In the genomic region with DNA sequence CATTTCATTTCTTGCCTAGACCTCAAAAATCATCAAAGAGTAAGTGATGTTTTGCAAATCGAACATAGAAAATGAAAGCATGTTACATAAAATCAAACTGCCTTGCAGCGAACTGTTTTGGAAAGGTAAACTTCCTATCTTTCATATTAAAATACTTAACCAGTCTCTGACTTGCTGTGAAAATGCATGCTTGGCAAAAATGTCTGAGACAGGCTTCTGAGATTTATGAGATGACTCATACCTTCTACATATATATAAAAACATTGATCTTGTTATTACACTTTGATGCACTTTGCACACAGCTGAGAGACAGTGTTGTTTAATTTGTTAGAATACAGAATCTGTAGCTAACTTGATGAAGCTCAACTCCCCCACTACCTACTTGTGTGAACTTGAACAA, we compare ENCODE assay signal across 19 cellular contexts.
DNase-seq lines count a peak whose midpoint lies in the region; ATAC-seq, FAIRE-seq and TF ChIP-seq lines count a peak whose summit lies in the region.
"Had no signal": no experiment of that assay in that cellular context is flagged by ENCODE, and none has a peak within 500 bp of the region (broad histone marks: within the 10 kb centered on the region; RNA-seq: fewer than 3 reads in every experiment).

No MANE protein-coding gene starts in this region.

- TF ChIP-seq POLR2A in adrenal gland (IDR thresholded peaks at IDR 0.05): no peak

- ATAC-seq in WTC11: no peak
- no peak for ATAC-seq in HG03108 (IDR thresholded peaks at IDR 0.05; ENCODE audit: unreplicated experiment)
- ATAC-seq: activated T-cell treated with anti-CD3 and anti-CD28 coated beads, Interleukin-2, amount 50 U/mL, for 4 hours; stimulated activated naive CD8-positive, alpha-beta T cell treated with anti-CD3 and anti-CD28 coated beads, Interleukin-15, amount 100 ng/mL, for 72 hours had no signal

- H3K27me3 Mint-ChIP-seq in Calu3 (ENCODE audit: unreplicated experiment): no peaks in the 10 kb centered on the region
- H3K27me3 Mint-ChIP-seq in WTC11 (ENCODE audit: low read depth): no peaks in the 10 kb centered on the region
- H3K27me3 Mint-ChIP-seq in nephron progenitor cell (ENCODE audit: low read depth, poor library complexity): peaks cover 3% of the 10 kb centered on the region
- H3K27me3 Mint-ChIP-seq: stimulated activated naive CD8-positive, alpha-beta T cell treated with anti-CD3 and anti-CD28 coated beads, Interleukin-15, amount 100 ng/mL, for 72 hours had no signal

- H3K27ac ChIP-seq in keratinocyte (ENCODE audit: control insufficient read depth, insufficient read depth, low read length) (no peak overlapping the region), adrenal gland (no peak overlapping the region)
- H3K27ac ChIP-seq: neural progenitor cell had no signal

- H3K36me3 ChIP-seq in Loucy (ENCODE audit: insufficient read depth, low read length) (no peaks in the 10 kb centered on the region), keratinocyte (ENCODE audit: control insufficient read depth in 2 of 2, extremely low read depth in 1 of 2, insufficient read depth in 2 of 2, low read length in 2 of 2) (no peaks in the 10 kb centered on the region), adrenal gland (replicated peaks in 1 of 2) (no peaks in the 10 kb centered on the region)
- H3K36me3 ChIP-seq: esophagus squamous epithelium, neural progenitor cell had no signal

- BruUV-seq in Calu3 (replicated peaks; lab: Mats Ljungman, UMichigan): no TSS peak

- no peaks in the 10 kb centered on the region for H3K9me1 ChIP-seq in keratinocyte (ENCODE audit: control insufficient read depth, extremely low read depth, insufficient read depth, low read length)

- H3K4me3 Mint-ChIP-seq in Calu3 (ENCODE audit: low read depth, unreplicated experiment) (peak overlapping the region; percentile 42), WTC11 (no peak overlapping the region), nephron progenitor cell (no peak overlapping the region)
- H3K4me3 Mint-ChIP-seq: activated T-cell treated with anti-CD3 and anti-CD28 coated beads, Interleukin-2, amount 50 U/mL, for 4 hours; memory B cell; neural progenitor cell; stimulated activated naive CD8-positive, alpha-beta T cell treated with anti-CD3 and anti-CD28 coated beads, Interleukin-15, amount 100 ng/mL, for 72 hours had no signal

- no peak for DNase-seq in Calu3
- DNase-seq in astrocyte of the spinal cord (ENCODE audit: low read depth, low spot score): peak; percentile 47
- no peak for DNase-seq in keratinocyte (ENCODE audit: low read depth, low spot score)
- no peak for DNase-seq in adrenal gland
- no peak for DNase-seq in WTC11 (ENCODE audit: low spot score)
- DNase-seq in nephron progenitor cell: no peak
- DNase-seq: activated CD4-positive, CD25-positive, alpha-beta regulatory T cell treated with anti-CD3 and anti-CD28 coated beads, Interleukin-2, amount 50 U/mL, for 72 hours; activated T-cell treated with anti-CD3 and anti-CD28 coated beads, Interleukin-2, amount 50 U/mL, for 4 hours; cortex of kidney; esophagus squamous epithelium; GOT3; NCI-H1417; NCI-H446 treated with DMSO at 0.1 percent for 48 hours; OCI-M1; stimulated activated naive CD8-positive, alpha-beta T cell treated with anti-CD3 and anti-CD28 coated beads, Interleukin-15, amount 100 ng/mL, for 72 hours had no signal

- in situ Hi-C loops in astrocyte of the spinal cord (cut with HindIII; ENCODE audit: low sequenced_read_pairs): no loop called here

- no peaks in the 10 kb centered on the region for H3K36me3 Mint-ChIP-seq in Calu3 (ENCODE audit: insufficient read depth, unreplicated experiment)
- no peaks in the 10 kb centered on the region for H3K36me3 Mint-ChIP-seq in WTC11
- no peaks in the 10 kb centered on the region for H3K36me3 Mint-ChIP-seq in nephron progenitor cell (ENCODE audit: low read depth)
- H3K36me3 Mint-ChIP-seq: memory B cell, neural progenitor cell had no signal

- H3K79me2 ChIP-seq in Loucy (ENCODE audit: insufficient read depth, low read length) (no peaks in the 10 kb centered on the region), keratinocyte (ENCODE audit: control insufficient read depth, insufficient read depth, low read length) (no peaks in the 10 kb centered on the region)

- H3K9me3 ChIP-seq in Loucy (ENCODE audit: insufficient read depth, low read depth, low read length) (no peaks in the 10 kb centered on the region), keratinocyte (ENCODE audit: control insufficient read depth, low read depth, low read length) (no peaks in the 10 kb centered on the region), adrenal gland (replicated peaks in 1 of 3) (no peaks in the 10 kb centered on the region)
- H3K9me3 ChIP-seq: esophagus squamous epithelium had no signal

- dilution Hi-C loops in keratinocyte (cut with MboI; ENCODE audit: extremely low pct_ligation_motif_present, low sequenced_read_pairs): no loop called here

- POLR2A ChIA-PET in WTC11 (lab: Charles Lee): no interaction called here

- no peaks in the 10 kb centered on the region for H3K27me3 ChIP-seq in Loucy (ENCODE audit: insufficient read depth, low read length, poor library complexity, severe bottlenecking)
- no peaks in the 10 kb centered on the region for H3K27me3 ChIP-seq in keratinocyte (ENCODE audit: control insufficient read depth, extremely low read depth, insufficient read depth, low read length)
- no peaks in the 10 kb centered on the region for H3K27me3 ChIP-seq in adrenal gland
- H3K27me3 ChIP-seq: esophagus squamous epithelium, neural progenitor cell had no signal

- WGBS in adrenal gland, 4 donors: 41 to 61% (median 51%) methylated on average over 2 of the region's 2 CpGs

- H3K27ac Mint-ChIP-seq in Calu3 (ENCODE audit: unreplicated experiment): no peak overlapping the region
- no peak overlapping the region for H3K27ac Mint-ChIP-seq in WTC11
- H3K27ac Mint-ChIP-seq in nephron progenitor cell: no peak overlapping the region
- H3K27ac Mint-ChIP-seq: memory B cell; neural progenitor cell; stimulated activated naive CD8-positive, alpha-beta T cell treated with anti-CD3 and anti-CD28 coated beads, Interleukin-15, amount 100 ng/mL, for 72 hours had no signal

- H3K9ac ChIP-seq in Loucy (ENCODE audit: low read depth, low read length, poor library complexity, severe bottlenecking): no peak overlapping the region
- no peak overlapping the region for H3K9ac ChIP-seq in keratinocyte (ENCODE audit: control insufficient read depth, extremely low read depth, insufficient read depth, low read length)
- H3K9ac ChIP-seq: neural progenitor cell had no signal

- TF ChIP-seq CTCF in Calu3 (IDR thresholded peaks at IDR 0.05; ENCODE audit: unreplicated experiment) (no peak), Loucy (conservative IDR thresholded peaks at IDR 0.05; ENCODE audit: low read length) (no peak), astrocyte of the spinal cord (IDR thresholded peaks at IDR 0.05; ENCODE audit: low read depth, low read length) (no peak), keratinocyte (optimal IDR thresholded peaks at IDR 0.05 in 1 of 3, IDR thresholded peaks at IDR 0.05 in 1 of 3, conservative IDR thresholded peaks at IDR 0.05 in 1 of 3; ENCODE audit: extremely low read depth in 1 of 3, insufficient read depth in 2 of 3, low read length in 3 of 3) (no peak), adrenal gland (IDR thresholded peaks at IDR 0.05) (no peak), WTC11 (IDR thresholded peaks at IDR 0.05) (no peak), nephron progenitor cell (IDR thresholded peaks at IDR 0.05) (no peak)

- intact Hi-C loops in Calu3 (cut with micrococcal nuclease; ENCODE audit: unreplicated experiment): no loop called here
- intact Hi-C loops in adrenal gland (cut with DNase I): no loop called here

- H3K4me1 Mint-ChIP-seq in Calu3 (ENCODE audit: low read depth, unreplicated experiment): peaks cover 16% of the 10 kb centered on the region
- no peaks in the 10 kb centered on the region for H3K4me1 Mint-ChIP-seq in WTC11
- H3K4me1 Mint-ChIP-seq in nephron progenitor cell: no peaks in the 10 kb centered on the region
- H3K4me1 Mint-ChIP-seq: memory B cell; neural progenitor cell; stimulated activated naive CD8-positive, alpha-beta T cell treated with anti-CD3 and anti-CD28 coated beads, Interleukin-15, amount 100 ng/mL, for 72 hours had no signal

- H2AFZ ChIP-seq in Loucy (ENCODE audit: low read length) (peak overlapping the region; percentile 72; the same call in 1 of the 2 replicates), keratinocyte (ENCODE audit: control insufficient read depth, low read length) (no peak overlapping the region)
- H2AFZ ChIP-seq: neural progenitor cell had no signal

- CTCF ChIA-PET in Calu3 (lab: Charles Lee) (no interaction called here), WTC11 (lab: Charles Lee) (no interaction called here)

- peak overlapping the region; percentile 31 for H3K4me3 ChIP-seq in Loucy (ENCODE audit: low read length, poor library complexity, severe bottlenecking)
- no peak overlapping the region for H3K4me3 ChIP-seq in astrocyte of the spinal cord (ENCODE audit: low read depth, low read length)
- no peak overlapping the region for H3K4me3 ChIP-seq in keratinocyte (ENCODE audit: control insufficient read depth in 2 of 3, extremely low read depth in 1 of 3, insufficient read depth in 2 of 3, low read depth in 1 of 3, low read length in 3 of 3)
- H3K4me3 ChIP-seq in adrenal gland: no peak overlapping the region
- H3K4me3 ChIP-seq: neural progenitor cell had no signal

- peaks cover 2% of the 10 kb centered on the region for H3K9me3 Mint-ChIP-seq in Calu3 (ENCODE audit: low read depth, unreplicated experiment)
- peaks cover 3% of the 10 kb centered on the region; the same call in 1 of the 2 replicates for H3K9me3 Mint-ChIP-seq in WTC11
- H3K9me3 Mint-ChIP-seq in nephron progenitor cell: no peaks in the 10 kb centered on the region
- H3K9me3 Mint-ChIP-seq: activated T-cell treated with anti-CD3 and anti-CD28 coated beads, Interleukin-2, amount 50 U/mL, for 4 hours; neural progenitor cell; stimulated activated naive CD8-positive, alpha-beta T cell treated with anti-CD3 and anti-CD28 coated beads, Interleukin-15, amount 100 ng/mL, for 72 hours had no signal

- peak overlapping the region; percentile 59 for H3K4me2 ChIP-seq in Loucy (ENCODE audit: low read depth, low read length, poor library complexity, severe bottlenecking)
- H3K4me2 ChIP-seq in keratinocyte (ENCODE audit: control insufficient read depth, extremely low read depth, insufficient read depth, low read depth, low read length): peak overlapping the region; percentile 29
- H3K4me2 ChIP-seq: neural progenitor cell had no signal

- H3K9me2 ChIP-seq in Loucy (replicated peaks; ENCODE audit: low read depth, low read length): no peaks in the 10 kb centered on the region

- no peak for FAIRE-seq in keratinocyte (lab: Jason Lieb, UNC)

- no peaks in the 10 kb centered on the region for H4K20me1 ChIP-seq in Loucy (ENCODE audit: insufficient read depth, low read length, poor library complexity, severe bottlenecking)
- no peaks in the 10 kb centered on the region for H4K20me1 ChIP-seq in keratinocyte (ENCODE audit: control insufficient read depth, extremely low read depth, insufficient read depth, low read length)

- H3K4me1 ChIP-seq in Loucy (ENCODE audit: insufficient read depth, low read length, poor library complexity, severe bottlenecking): peaks cover 9% of the 10 kb centered on the region
- H3K4me1 ChIP-seq in keratinocyte (ENCODE audit: control insufficient read depth, extremely low read depth, insufficient read depth, low read length): peaks cover 15% of the 10 kb centered on the region
- no peaks in the 10 kb centered on the region for H3K4me1 ChIP-seq in adrenal gland (replicated peaks in 1 of 2)
- H3K4me1 ChIP-seq: neural progenitor cell had no signal

- no peaks in the 10 kb centered on the region for H3F3A ChIP-seq in Loucy (ENCODE audit: low read depth)
